27 cellular contexts compared by ENCODE assay signal in genomic region chr6:5365430-5366195, GRCh38.
"Had no signal": no experiment of that assay in that cellular context is flagged by ENCODE, and none has a peak within 500 bp of the region (broad histone marks: within the 10 kb centered on the region; RNA-seq: fewer than 3 reads in every experiment).

No MANE protein-coding gene starts in this region.

- H3K4me1 ChIP-seq: Peyer's patch had no signal

- H3K4me1 Mint-ChIP-seq: activated naive CD4-positive, alpha-beta T cell treated with anti-CD3 and anti-CD28 coated beads, Interleukin-2, amount 10 ng/mL, durations not matched to agents 7 days and 5 days had no signal

- H3K9me3 Mint-ChIP-seq: activated CD8-positive, alpha-beta T cell treated with anti-CD3 and anti-CD28 coated beads for 36 hours; activated naive CD4-positive, alpha-beta T cell treated with anti-CD3 and anti-CD28 coated beads, Interleukin-2, amount 10 ng/mL, durations not matched to agents 7 days and 5 days; activated naive CD8-positive, alpha-beta T cell treated with anti-CD3 and anti-CD28 coated beads for 36 hours; activated T-cell treated with anti-CD3 and anti-CD28 coated beads, Interleukin-2, amount 50 U/mL, for 72 hours; activated T-helper 2 cell treated with anti-CD3 and anti-CD28 coated beads, Interferon-gamma antibody, Interleukin-2, Interleukin-4, amounts not matched to agents 10 μg/mL and 5 μg/mL and 100 μg/mL, durations not matched to agents 14 hours and 24 hours and 36 hours; T-helper 2 cell treated with Interferon-gamma antibody and Interleukin-4, amounts not matched to agents 5 μg/mL and 100 μg/mL, for 36 hours had no signal

- DNase-seq: activated CD4-positive, alpha-beta T cell treated with anti-CD3 and anti-CD28 coated beads for 36 hours; activated CD4-positive, alpha-beta T cell treated with anti-CD3 and anti-CD28 coated beads, Interleukin-2, amount 50 U/mL, for 1 hour; activated CD8-positive, alpha-beta memory T cell treated with anti-CD3 and anti-CD28 coated beads, Interleukin-2, amount 50 U/mL, for 4 hours; activated CD8-positive, alpha-beta T cell treated with anti-CD3 and anti-CD28 coated beads for 36 hours; activated gamma-delta T cell treated with Interleukin-2 at 50 U/mL for 16 hours; activated naive CD4-positive, alpha-beta T cell treated with anti-CD3 and anti-CD28 coated beads, Interleukin-2, amount 10 ng/mL, durations not matched to agents 7 days and 5 days; activated naive CD8-positive, alpha-beta T cell treated with anti-CD3 and anti-CD28 coated beads for 36 hours; activated T-cell treated with anti-CD3 and anti-CD28 coated beads, Interleukin-2, amount 50 U/mL, for 72 hours; cerebellar nuclear complex; KG1; MG63; NCI-H1105; NCI-H1436; NCI-H1694 treated with DMSO at 0.1 percent for 48 hours; NCI-H2029 treated with DMSO at 0.1 percent for 48 hours; NCI-H345; NCI-H510A; NCI-H526 treated with DMSO at 0.1 percent for 48 hours; NK-92 treated with Interleukin-12 subunit alpha and Interleukin-12 subunit beta, amount 100 ng/mL, for 24 hours; Peyer's patch; Right ventricle myocardium superior; SJCRH30; SK-N-SH; WERI-Rb-1 had no signal

- H3K27ac ChIP-seq: Peyer's patch, RWPE1, SJCRH30, WERI-Rb-1 had no signal

- H3K36me3 ChIP-seq: MG63, SJCRH30 had no signal

- H3K4me3 ChIP-seq: MG63, Peyer's patch, SJCRH30 had no signal

- ATAC-seq: activated CD4-positive, alpha-beta T cell treated with anti-CD3 and anti-CD28 coated beads for 36 hours; activated CD8-positive, alpha-beta T cell treated with anti-CD3 and anti-CD28 coated beads for 36 hours; activated T-cell treated with anti-CD3 and anti-CD28 coated beads, Interleukin-2, amount 50 U/mL, for 72 hours had no signal

- H3K27ac Mint-ChIP-seq: activated CD4-positive, alpha-beta T cell treated with anti-CD3 and anti-CD28 coated beads for 36 hours; activated CD8-positive, alpha-beta T cell treated with anti-CD3 and anti-CD28 coated beads for 36 hours; activated naive CD4-positive, alpha-beta T cell treated with anti-CD3 and anti-CD28 coated beads, Interleukin-2, amount 10 ng/mL, durations not matched to agents 7 days and 5 days; activated naive CD8-positive, alpha-beta T cell treated with anti-CD3 and anti-CD28 coated beads for 36 hours; activated T-cell treated with anti-CD3 and anti-CD28 coated beads, Interleukin-2, amount 50 U/mL, for 72 hours; activated T-helper 2 cell treated with anti-CD3 and anti-CD28 coated beads, Interferon-gamma antibody, Interleukin-2, Interleukin-4, amounts not matched to agents 10 μg/mL and 5 μg/mL and 100 μg/mL, durations not matched to agents 14 hours and 24 hours and 36 hours; T-helper 2 cell treated with Interferon-gamma antibody and Interleukin-4, amounts not matched to agents 5 μg/mL and 100 μg/mL, for 36 hours had no signal

- H3K36me3 Mint-ChIP-seq: activated naive CD4-positive, alpha-beta T cell treated with anti-CD3 and anti-CD28 coated beads, Interleukin-2, amount 10 ng/mL, durations not matched to agents 7 days and 5 days had no signal

- H3K4me3 Mint-ChIP-seq: activated CD4-positive, alpha-beta T cell treated with anti-CD3 and anti-CD28 coated beads for 36 hours; activated CD8-positive, alpha-beta T cell treated with anti-CD3 and anti-CD28 coated beads for 36 hours; activated naive CD4-positive, alpha-beta T cell treated with anti-CD3 and anti-CD28 coated beads, Interleukin-2, amount 10 ng/mL, durations not matched to agents 7 days and 5 days; activated naive CD8-positive, alpha-beta T cell treated with anti-CD3 and anti-CD28 coated beads for 36 hours; activated T-cell treated with anti-CD3 and anti-CD28 coated beads, Interleukin-2, amount 50 U/mL, for 72 hours; T-helper 2 cell treated with Interferon-gamma antibody and Interleukin-4, amounts not matched to agents 5 μg/mL and 100 μg/mL, for 36 hours had no signal

- H3K9me3 ChIP-seq: MG63, Peyer's patch, SJCRH30, SK-N-SH had no signal

- H3K27me3 Mint-ChIP-seq: activated CD4-positive, alpha-beta T cell treated with anti-CD3 and anti-CD28 coated beads for 36 hours; activated CD8-positive, alpha-beta T cell treated with anti-CD3 and anti-CD28 coated beads for 36 hours; activated naive CD4-positive, alpha-beta T cell treated with anti-CD3 and anti-CD28 coated beads, Interleukin-2, amount 10 ng/mL, durations not matched to agents 7 days and 5 days; activated naive CD8-positive, alpha-beta T cell treated with anti-CD3 and anti-CD28 coated beads for 36 hours had no signal

- H3K27me3 ChIP-seq: MG63, Peyer's patch, SJCRH30 had no signal
